Comparison of ENCODE assay signal across 26 cellular contexts in genomic region chr6:36280983-36281382, GRCh38. TPM values are rescaled to one million over a fixed set of nuclear protein-coding genes. Genes with fewer than 3 reads are reported as not detected.
"Had no signal": no experiment of that assay in that cellular context is flagged by ENCODE, and none has a peak within 500 bp of the region (broad histone marks: within the 10 kb centered on the region; RNA-seq: fewer than 3 reads in every experiment).

No MANE protein-coding gene starts in this region.

- H3K27ac Mint-ChIP-seq: T-cell had no signal

- H3K9me3 Mint-ChIP-seq: T-cell had no signal

- H3K36me3 Mint-ChIP-seq: T-cell had no signal

- H3K27ac ChIP-seq: RWPE1 had no signal

- H3K9ac ChIP-seq: SK-N-SH had no signal

- H3K4me2 ChIP-seq: SK-N-SH had no signal

- DNase-seq: IMR-90, Karpas-422, KG1, MM.1S, NCI-H1092, NCI-H1105 treated with DMSO at 0.1 percent for 48 hours, NCI-H1417 treated with DMSO at 0.1 percent for 48 hours, NCI-H146, NCI-H1694 treated with DMSO at 0.1 percent for 48 hours, NCI-H1930, NCI-H2081, NCI-H2107, NCI-H2227 treated with DMSO at 0.1 percent for 48 hours, NCI-H446, NCI-H510A, NCI-H524 treated with DMSO at 0.1 percent for 48 hours, NCI-H69, NCI-H774, PC-3, SHP77, SK-N-SH, SW 1271, T-cell had no signal

- ATAC-seq: HepG2, Panc1, PC-3, T-cell had no signal

- H3K9me3 ChIP-seq: SK-N-SH had no signal

- H3K4me3 Mint-ChIP-seq: T-cell had no signal

RNA-seq across cellular contexts. Expression of gene PNPLA1, which starts 11.1 kb away (rescaled TPM):
- polyA plus RNA-seq: HepG2, IMR-90, SK-N-SH had no signal

RNA-seq across cellular contexts. Expression of gene BNIP5, which starts 55.7 kb away (rescaled TPM):
- polyA plus RNA-seq: HepG2, IMR-90, SK-N-SH had no signal
